In genomic region chr1:145995148-145995851, GRCh38 we compare ENCODE assay signal across 8 cellular contexts. TPM values are rescaled to one million over a fixed set of nuclear protein-coding genes. Genes with fewer than 3 reads are reported as not detected.
A peak's percentile ranks its signal among the peaks of the same experiment; 100 is the strongest.
DNase-seq lines count a peak whose midpoint lies in the region; ATAC-seq and TF ChIP-seq lines count a peak whose summit lies in the region.

No MANE protein-coding gene starts in this region.

- TF ChIP-seq POLR2A in body of pancreas (IDR thresholded peaks at IDR 0.05), result no peak

- POLR2A ChIA-PET in A673 (lab: Charles Lee; ENCODE audit: low non-redundant PET), result no interaction called here

- WGBS in body of pancreas, 2 donors, result 1% methylated on average over 8 of the region's 8 CpGs

- no peaks in the 10 kb centered on the region for H3K9me3 ChIP-seq in A673 (ENCODE audit: low read depth, low read length, poor library complexity, severe bottlenecking)
- H3K9me3 ChIP-seq in body of pancreas, result no peaks in the 10 kb centered on the region

- peak overlapping the region; percentile 67 for H3K4me3 ChIP-seq in A673 (ENCODE audit: low read depth, low read length, poor library complexity, severe bottlenecking)
- H3K4me3 ChIP-seq in body of pancreas, result peak overlapping the region; percentile 41 to 94

- BruUV-seq in A673 (replicated peaks; lab: Mats Ljungman, UMichigan), result no TSS peak

- CTCF ChIA-PET in A673 (lab: Charles Lee), result no interaction called here

- in situ Hi-C loops in KBM-7 (cut with MboI; ENCODE audit: low pct_unique_long_range_greater_than_20kb, low sequenced_read_pairs), result no loop called here

- TF ChIP-seq CTCF in A673 (conservative IDR thresholded peaks at IDR 0.05; ENCODE audit: low read depth, low read length), result no peak
- TF ChIP-seq CTCF in body of pancreas (IDR thresholded peaks at IDR 0.05), result no peak
- no peak for TF ChIP-seq CTCF in mesothelial cell of epicardium (IDR thresholded peaks at IDR 0.05; ENCODE audit: unreplicated experiment)

- H3K9me3 Mint-ChIP-seq in mesothelial cell of epicardium, result no peaks in the 10 kb centered on the region

- peaks cover 52% of the 10 kb centered on the region for H3K4me1 Mint-ChIP-seq in mesothelial cell of epicardium

- H3K27ac ChIP-seq in A673 (ENCODE audit: low read depth, low read length, poor library complexity, severe bottlenecking) (peak overlapping the region; percentile 72), body of pancreas (peak overlapping the region; percentile 70 to 98 (median 95))

- peak overlapping the region; percentile 99 for H3K4me3 Mint-ChIP-seq in mesothelial cell of epicardium

- H3K27me3 Mint-ChIP-seq in mesothelial cell of epicardium (ENCODE audit: low read depth), result no peaks in the 10 kb centered on the region

- peak overlapping the region; percentile 98 for H3K27ac Mint-ChIP-seq in mesothelial cell of epicardium

- intact Hi-C loops in A673 (cut with micrococcal nuclease; ENCODE audit: unreplicated experiment) (loop anchor here (5.0 kb wide), 1 partner anchor 138 kb away; the partner anchor contains the start of gene PIAS3), body of pancreas (cut with DNase I) (no loop called here)

- DNase-seq in A673 (ENCODE audit: low spot score) (no peak), KBM-7 (peak; percentile 35), body of pancreas (no peak), mesothelial cell of epicardium (ENCODE audit: low spot score in 2 of 2, unreplicated experiment in 2 of 2) (no peak), NCI-H2227 (lab: John Stamatoyannopoulos, UW; ENCODE audit: unreplicated experiment) (no peak)

- peaks cover 33% of the 10 kb centered on the region for H3K36me3 Mint-ChIP-seq in mesothelial cell of epicardium

- ATAC-seq in body of pancreas (no peak), GM18502 (IDR thresholded peaks at IDR 0.05; ENCODE audit: poor library complexity, unreplicated experiment) (no peak), GM21619 (IDR thresholded peaks at IDR 0.05; ENCODE audit: unreplicated experiment) (no peak), HG02938 (IDR thresholded peaks at IDR 0.05; ENCODE audit: unreplicated experiment) (no peak)

- peaks cover 42% of the 10 kb centered on the region for H3K36me3 ChIP-seq in A673 (ENCODE audit: insufficient read depth, low read length, poor library complexity, severe bottlenecking)
- peaks cover 10 to 18% of the 10 kb centered on the region in 2 donors for H3K36me3 ChIP-seq in body of pancreas (replicated peaks in 1 of 2; ENCODE audit: insufficient read depth in 1 of 2, low read depth in 2 of 2)

- H3K27me3 ChIP-seq in A673 (replicated peaks; ENCODE audit: insufficient read depth, low read depth, low read length, poor library complexity), result no peaks in the 10 kb centered on the region
- no peaks in the 10 kb centered on the region for H3K27me3 ChIP-seq in body of pancreas

- peaks cover 35% of the 10 kb centered on the region for H3K4me1 ChIP-seq in A673 (ENCODE audit: insufficient read depth, low read length, poor library complexity, severe bottlenecking)
- H3K4me1 ChIP-seq in body of pancreas, result peaks cover 67% of the 10 kb centered on the region

RNA-seq across cellular contexts. Expression of gene TXNIP, which starts 1.1 kb away (rescaled TPM):
- 27.3 and 36.4 TPM in 2 replicates for total RNA-seq in A673 (2021)
- 100 to 1,000 TPM; 414 to 820 TPM for total RNA-seq in body of pancreas
- total RNA-seq in mesothelial cell of epicardium, result 125 to 129 TPM (median 129 TPM) in 3 replicates

RNA-seq across cellular contexts. Expression of gene HJV, which starts 26.2 kb away (rescaled TPM):
- total RNA-seq in A673 (2021), result 0.24 and 0.31 TPM in 2 replicates
- total RNA-seq in body of pancreas, result not detected
- not detected in 3 replicates for total RNA-seq in mesothelial cell of epicardium

RNA-seq across cellular contexts. Expression of gene POLR3GL, which starts 30.8 kb away (rescaled TPM):
- 8.5 and 11.6 TPM in 2 replicates for total RNA-seq in A673 (2021)
- total RNA-seq in body of pancreas, result 1 to 10 TPM; 7.8 to 8.6 TPM
- 14.4 to 16.4 TPM (median 14.7 TPM) in 3 replicates for total RNA-seq in mesothelial cell of epicardium

RNA-seq across cellular contexts. Expression of gene ANKRD34A, which starts 30.9 kb away (rescaled TPM):
- total RNA-seq in A673 (2021), result 1.6 and 2.2 TPM in 2 replicates
- total RNA-seq in body of pancreas, result under 1 TPM in 1 of 2 donors, not detected in 1; 0.66 TPM
- total RNA-seq in mesothelial cell of epicardium, result 0.86 to 1.9 TPM (median 0.94 TPM) in 3 replicates

RNA-seq across cellular contexts. Expression of gene LIX1L, which starts 37.5 kb away (rescaled TPM):
- total RNA-seq in A673 (2021) (39.6 and 40.1 TPM in 2 replicates), body of pancreas (10 to 100 TPM in 1 of 2 donors, 1 to 10 TPM in 1; 8.3 to 16.5 TPM), mesothelial cell of epicardium (26.6 to 27.6 TPM (median 27.1 TPM) in 3 replicates)
